In the genomic region with DNA sequence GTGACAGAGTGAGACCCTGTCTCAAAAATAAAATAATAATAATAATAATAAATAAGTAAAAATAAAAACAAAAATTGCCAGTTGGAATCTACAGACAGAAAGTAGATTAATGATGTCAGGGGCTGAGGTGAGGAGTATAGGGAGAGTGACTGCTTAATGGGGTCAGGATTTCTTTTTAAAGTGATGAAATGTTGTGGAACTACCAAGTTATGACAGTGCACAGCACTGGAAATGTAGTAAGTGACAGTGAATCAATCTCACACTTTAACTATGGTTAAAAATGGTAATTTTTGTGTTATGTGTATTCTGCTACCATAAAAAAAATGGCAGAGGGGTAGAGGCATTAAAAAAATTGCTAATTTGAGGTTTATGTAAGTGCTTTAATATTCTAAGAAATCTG, we compare ENCODE assay signal across 23 cellular contexts.
"Had no signal": no experiment of that assay in that cellular context is flagged by ENCODE, and none has a peak within 500 bp of the region (broad histone marks: within the 10 kb centered on the region; RNA-seq: fewer than 3 reads in every experiment).

No MANE protein-coding gene starts in this region.

- ATAC-seq: HepG2 had no signal

- H3K9me3 ChIP-seq: MG63, SK-N-SH had no signal

- FAIRE-seq: HepG2, RCC 7860 had no signal

- H3K27me3 ChIP-seq: MG63 had no signal

- DNase-seq: IMR-90, Karpas-422, KG1, MG63, NCI-H1092, NCI-H1436, NCI-H187, NCI-H2029, NCI-H2081 treated with DMSO at 0.1 percent for 48 hours, NCI-H2171, NCI-H226, NCI-H446, NCI-H510A, NCI-H524 treated with DMSO at 0.1 percent for 48 hours, NCI-H69, NCI-H774, Right ventricle myocardium superior, RPMI8226, SIG-M5, SK-N-SH, SW 1271 had no signal

- H3K36me3 ChIP-seq: MG63 had no signal

- H3K4me3 ChIP-seq: MG63 had no signal
